ENCODE assay signal across 9 cellular contexts in the genomic region with DNA sequence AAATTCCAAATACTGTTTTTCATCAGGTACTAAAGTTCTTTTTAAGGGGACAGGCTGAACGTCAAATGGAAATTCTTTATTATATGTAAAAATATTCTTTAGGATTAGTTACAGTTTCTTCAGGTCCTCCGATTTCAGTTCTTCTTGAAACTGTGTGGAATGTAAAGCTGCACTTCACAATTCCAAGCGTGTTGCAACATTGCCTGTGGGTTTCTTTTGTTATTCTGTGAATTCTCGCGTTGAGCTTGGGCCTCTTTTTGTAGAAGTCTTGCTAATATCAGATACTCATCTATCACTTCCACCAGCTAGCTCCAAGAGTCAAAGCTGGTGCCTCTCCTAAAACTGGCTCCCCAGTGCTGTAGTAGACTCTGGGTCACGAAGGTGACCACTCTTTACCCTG.
"Had no signal": no experiment of that assay in that cellular context is flagged by ENCODE, and none has a peak within 500 bp of the region (broad histone marks: within the 10 kb centered on the region; RNA-seq: fewer than 3 reads in every experiment).

No MANE protein-coding gene starts in this region.

- H3K27ac Mint-ChIP-seq: GM23338, H9, HFFc6 had no signal

- H3K36me3 ChIP-seq: HAP-1 had no signal

- H3K4me3 ChIP-seq: GM23248, GM23338, HAP-1 had no signal

- H3K27ac ChIP-seq: GM23248 had no signal

- H3K9me3 ChIP-seq: HAP-1 had no signal

- DNase-seq: GM23248, GOT3, H7, H9, HCEC 1CT, HFFc6 had no signal

- ATAC-seq: HCT116 had no signal

- H3K4me2 ChIP-seq: GM23338 had no signal

- H3K4me3 Mint-ChIP-seq: GM23338, H9, HFFc6 had no signal

- H3K9ac ChIP-seq: GM23248 had no signal

- H2AFZ ChIP-seq: GM23248, GM23338 had no signal
